ENCODE assay signal across 10 cellular contexts in genomic region chr1:155321577-155322497, GRCh38. TPM values are rescaled to one million over a fixed set of nuclear protein-coding genes. Genes with fewer than 3 reads are reported as not detected.
A peak's percentile ranks its signal among the peaks of the same experiment; 100 is the strongest.
DNase-seq lines count a peak whose midpoint lies in the region; ATAC-seq, FAIRE-seq and TF ChIP-seq lines count a peak whose summit lies in the region.
"Had no signal": no experiment of that assay in that cellular context is flagged by ENCODE, and none has a peak within 500 bp of the region (broad histone marks: within the 10 kb centered on the region; RNA-seq: fewer than 3 reads in every experiment).

No MANE protein-coding gene starts in this region.

- no peaks in the 10 kb centered on the region for H3K27me3 ChIP-seq in stomach

- no peaks in the 10 kb centered on the region for H3K9me3 Mint-ChIP-seq in activated T-helper 2 cell treated with anti-CD3 and anti-CD28 coated beads, Interferon-gamma antibody, Interleukin-2, Interleukin-4, amounts not matched to agents 10 μg/mL and 5 μg/mL and 100 μg/mL, durations not matched to agents 14 hours and 24 hours and 36 hours

- no peaks in the 10 kb centered on the region for H3K27me3 Mint-ChIP-seq in activated T-helper 2 cell treated with anti-CD3 and anti-CD28 coated beads, Interferon-gamma antibody, Interleukin-2, Interleukin-4, amounts not matched to agents 10 μg/mL and 5 μg/mL and 100 μg/mL, durations not matched to agents 14 hours and 24 hours and 36 hours (ENCODE audit: low read depth)

- no peak for TF ChIP-seq CTCF in stomach (IDR thresholded peaks at IDR 0.05)

- peaks cover 44% of the 10 kb centered on the region for H3K36me3 Mint-ChIP-seq in activated T-helper 2 cell treated with anti-CD3 and anti-CD28 coated beads, Interferon-gamma antibody, Interleukin-2, Interleukin-4, amounts not matched to agents 10 μg/mL and 5 μg/mL and 100 μg/mL, durations not matched to agents 14 hours and 24 hours and 36 hours (ENCODE audit: low read depth)

- no peaks in the 10 kb centered on the region for H3K9me3 ChIP-seq in iPS-18c (ENCODE audit: control insufficient read depth, insufficient read depth, low read length)
- no peaks in the 10 kb centered on the region for H3K9me3 ChIP-seq in stomach

- no peak for FAIRE-seq in GM12891 (lab: Jason Lieb, UNC)

- peaks cover 0 to 28% (median 23%) of the 10 kb centered on the region in 4 donors for H3K36me3 ChIP-seq in stomach

- intact Hi-C loops in activated T-helper 2 cell treated with anti-CD3 and anti-CD28 coated beads, Interferon-gamma antibody, Interleukin-2, Interleukin-4, amounts not matched to agents 10 μg/mL and 5 μg/mL and 100 μg/mL, durations not matched to agents 14 hours and 24 hours and 36 hours (cut with micrococcal nuclease): loop anchor here (1.0 to 5.0 kb wide), 2 partner anchors 72 to 130 kb away; no protein-coding TSS in a partner anchor
- intact Hi-C loops in stomach (cut with DNase I; ENCODE audit: low total_unique reads): no loop called here

- peaks cover 43% of the 10 kb centered on the region for H3K4me1 Mint-ChIP-seq in activated T-helper 2 cell treated with anti-CD3 and anti-CD28 coated beads, Interferon-gamma antibody, Interleukin-2, Interleukin-4, amounts not matched to agents 10 μg/mL and 5 μg/mL and 100 μg/mL, durations not matched to agents 14 hours and 24 hours and 36 hours (ENCODE audit: low read depth)

- H3K4me1 ChIP-seq in stomach: peaks cover 36 to 59% (median 48%) of the 10 kb centered on the region in 4 donors

- H3K27ac ChIP-seq in stomach: peak overlapping the region; percentile 9 to 99 (median 98)

- ATAC-seq in HG02623 (IDR thresholded peaks at IDR 0.05; ENCODE audit: unreplicated experiment) (no peak), HG03571 (IDR thresholded peaks at IDR 0.05; ENCODE audit: unreplicated experiment) (no peak)

- H3K27ac Mint-ChIP-seq in activated T-helper 2 cell treated with anti-CD3 and anti-CD28 coated beads, Interferon-gamma antibody, Interleukin-2, Interleukin-4, amounts not matched to agents 10 μg/mL and 5 μg/mL and 100 μg/mL, durations not matched to agents 14 hours and 24 hours and 36 hours: no peak overlapping the region

- TF ChIP-seq POLR2A in stomach (IDR thresholded peaks at IDR 0.05) (no peak), GM12891 (IDR thresholded peaks at IDR 0.05; ENCODE audit: low read depth, low read length) (no peak)

- peak overlapping the region; percentile 70 for H3K4me3 Mint-ChIP-seq in activated T-helper 2 cell treated with anti-CD3 and anti-CD28 coated beads, Interferon-gamma antibody, Interleukin-2, Interleukin-4, amounts not matched to agents 10 μg/mL and 5 μg/mL and 100 μg/mL, durations not matched to agents 14 hours and 24 hours and 36 hours (ENCODE audit: low read depth)

- peak; percentile 2 for DNase-seq in DMS79 treated with DMSO at 0.1 percent for 48 hours (lab: John Stamatoyannopoulos, UW)
- no peak for DNase-seq in DMS79 (lab: John Stamatoyannopoulos, UW)
- DNase-seq in activated T-helper 2 cell treated with anti-CD3 and anti-CD28 coated beads, Interferon-gamma antibody, Interleukin-2, Interleukin-4, amounts not matched to agents 10 μg/mL and 5 μg/mL and 100 μg/mL, durations not matched to agents 14 hours and 24 hours and 36 hours (ENCODE audit: low spot score): no peak
- no peak for DNase-seq in stomach
- DNase-seq in GM12891 (ENCODE audit: insufficient read length, low spot score): no peak

- WGBS in stomach, 5 donors: 39 to 57% (median 55%) methylated on average over 25 to 29 of the region's 29 CpGs

- H3K4me3 ChIP-seq in iPS-18c (ENCODE audit: insufficient read depth, low read depth, low read length): peak overlapping the region; percentile 99; the same call in 1 of the 2 replicates
- H3K4me3 ChIP-seq in stomach: peak overlapping the region; percentile 74 to 96 (median 78)

- no peak for TF ChIP-seq EP300 in stomach (IDR thresholded peaks at IDR 0.05)

TF ChIP-seq in GM12891, 5 proteins besides CTCF, POLR2A, EP300 and RAD21:
- no peak for TF ChIP-seq TAF1 (IDR thresholded peaks at IDR 0.05; ENCODE audit: low read depth, low read length)
- TF ChIP-seq SPI1 (IDR thresholded peaks at IDR 0.05; ENCODE audit: low read depth, low read length): no peak
- TF ChIP-seq POU2F2 (IDR thresholded peaks at IDR 0.05; ENCODE audit: low read depth, low read length): no peak
- no peak for TF ChIP-seq PAX5 (IDR thresholded peaks at IDR 0.05; ENCODE audit: insufficient read depth, low read length, severe bottlenecking)
- no peak for TF ChIP-seq POLR2AphosphoS5 (IDR thresholded peaks at IDR 0.05; ENCODE audit: low read depth, low read length)

RNA-seq across cellular contexts. Expression of gene RUSC1, which starts 1.1 kb away (rescaled TPM):
- 31.4 and 34.5 TPM in 2 replicates for total RNA-seq in activated T-helper 2 cell treated with anti-CD3 and anti-CD28 coated beads, Interferon-gamma antibody, Interleukin-2, Interleukin-4, amounts not matched to agents 10 μg/mL and 5 μg/mL and 100 μg/mL, durations not matched to agents 14 hours and 24 hours and 36 hours
- 100 to 1,000 TPM in 1 of 5 donors, 10 to 100 TPM in 3, 1 to 10 TPM in 1; 9.5 to 164 (median 31.3) TPM for total RNA-seq in stomach
- polyA plus RNA-seq in stomach: 10 to 100 TPM; 25.6 to 32.7 (median 31.4) TPM
- polyA plus RNA-seq in GM12891 (2012; ENCODE audit: low read depth, missing spikeins): 8.1 TPM

RNA-seq across cellular contexts. Expression of gene FDPS, which starts 13.2 kb away (rescaled TPM):
- total RNA-seq in activated T-helper 2 cell treated with anti-CD3 and anti-CD28 coated beads, Interferon-gamma antibody, Interleukin-2, Interleukin-4, amounts not matched to agents 10 μg/mL and 5 μg/mL and 100 μg/mL, durations not matched to agents 14 hours and 24 hours and 36 hours: 342 and 361 TPM in 2 replicates
- total RNA-seq in stomach: 100 to 1,000 TPM in 1 of 5 donors, 10 to 100 TPM in 4; 27.7 to 223 (median 72.4) TPM
- polyA plus RNA-seq in stomach: 100 to 1,000 TPM; 149 to 229 (median 199) TPM
- polyA plus RNA-seq in GM12891 (2012; ENCODE audit: low read depth, missing spikeins): 359 TPM

RNA-seq across cellular contexts. Expression of gene PKLR, which starts 20.6 kb away (rescaled TPM):
- total RNA-seq in activated T-helper 2 cell treated with anti-CD3 and anti-CD28 coated beads, Interferon-gamma antibody, Interleukin-2, Interleukin-4, amounts not matched to agents 10 μg/mL and 5 μg/mL and 100 μg/mL, durations not matched to agents 14 hours and 24 hours and 36 hours: not detected in 2 replicates
- 1 to 10 TPM in 1 of 5 donors, not detected in 4; 4.6 TPM for total RNA-seq in stomach
- not detected for polyA plus RNA-seq in stomach
- 0.05 TPM for polyA plus RNA-seq in GM12891 (2012; ENCODE audit: low read depth, missing spikeins)
- total RNA-seq: myocyte, NCI-H460 had no signal

RNA-seq across cellular contexts. Expression of gene HCN3, which starts 44.6 kb away (rescaled TPM):
- 4.8 and 5.4 TPM in 2 replicates for total RNA-seq in activated T-helper 2 cell treated with anti-CD3 and anti-CD28 coated beads, Interferon-gamma antibody, Interleukin-2, Interleukin-4, amounts not matched to agents 10 μg/mL and 5 μg/mL and 100 μg/mL, durations not matched to agents 14 hours and 24 hours and 36 hours
- total RNA-seq in stomach: 10 to 100 TPM in 1 of 5 donors, 1 to 10 TPM in 4; 1.1 to 13.6 (median 2.7) TPM
- 1 to 10 TPM in 2 of 3 donors, under 1 TPM in 1; 0.46 to 3.1 (median 1.1) TPM for polyA plus RNA-seq in stomach
- 1.6 TPM for polyA plus RNA-seq in GM12891 (2012; ENCODE audit: low read depth, missing spikeins)

RNA-seq across cellular contexts. Expression of gene CLK2, which starts 48.5 kb away (rescaled TPM):
- 95.7 and 96.8 TPM in 2 replicates for total RNA-seq in activated T-helper 2 cell treated with anti-CD3 and anti-CD28 coated beads, Interferon-gamma antibody, Interleukin-2, Interleukin-4, amounts not matched to agents 10 μg/mL and 5 μg/mL and 100 μg/mL, durations not matched to agents 14 hours and 24 hours and 36 hours
- 10 to 100 TPM; 29.7 to 77.6 (median 53.6) TPM for total RNA-seq in stomach
- polyA plus RNA-seq in stomach: 10 to 100 TPM; 16.0 to 46.4 (median 17.0) TPM
- polyA plus RNA-seq in GM12891 (2012; ENCODE audit: low read depth, missing spikeins): 35.8 TPM
